ENCODE assay signal across 1 cellular context in genomic region chr5:156019786-156020185, GRCh38.
TF ChIP-seq lines count a peak whose summit lies in the region.

No MANE protein-coding gene starts in this region.

TF ChIP-seq in GM12878, 131 proteins besides CTCF, POLR2A, EP300 and RAD21 (continued from another document):
- TF ChIP-seq ZBTB40 (IDR thresholded peaks at IDR 0.05; ENCODE audit: borderline replicate concordance) (no peak), SMAD1 (IDR thresholded peaks at IDR 0.05; ENCODE audit: low read depth, partially characterized antibody) (no peak), IKZF2 (IDR thresholded peaks at IDR 0.05) (no peak), PAX8 (IDR thresholded peaks at IDR 0.05) (no peak), SPI1 (IDR thresholded peaks at IDR 0.05; ENCODE audit: borderline replicate concordance, insufficient read depth, low read depth, low read length) (no peak)
- TF ChIP-seq, protein P1, sequence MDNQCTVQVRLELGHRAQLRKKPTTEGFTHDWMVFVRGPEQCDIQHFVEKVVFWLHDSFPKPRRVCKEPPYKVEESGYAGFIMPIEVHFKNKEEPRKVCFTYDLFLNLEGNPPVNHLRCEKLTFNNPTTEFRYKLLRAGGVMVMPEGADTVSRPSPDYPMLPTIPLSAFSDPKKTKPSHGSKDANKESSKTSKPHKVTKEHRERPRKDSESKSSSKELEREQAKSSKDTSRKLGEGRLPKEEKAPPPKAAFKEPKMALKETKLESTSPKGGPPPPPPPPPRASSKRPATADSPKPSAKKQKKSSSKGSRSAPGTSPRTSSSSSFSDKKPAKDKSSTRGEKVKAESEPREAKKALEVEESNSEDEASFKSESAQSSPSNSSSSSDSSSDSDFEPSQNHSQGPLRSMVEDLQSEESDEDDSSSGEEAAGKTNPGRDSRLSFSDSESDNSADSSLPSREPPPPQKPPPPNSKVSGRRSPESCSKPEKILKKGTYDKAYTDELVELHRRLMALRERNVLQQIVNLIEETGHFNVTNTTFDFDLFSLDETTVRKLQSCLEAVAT (IDR thresholded peaks at IDR 0.05) = no peak
